ENCODE assay signal across 30 cellular contexts in the genomic region with DNA sequence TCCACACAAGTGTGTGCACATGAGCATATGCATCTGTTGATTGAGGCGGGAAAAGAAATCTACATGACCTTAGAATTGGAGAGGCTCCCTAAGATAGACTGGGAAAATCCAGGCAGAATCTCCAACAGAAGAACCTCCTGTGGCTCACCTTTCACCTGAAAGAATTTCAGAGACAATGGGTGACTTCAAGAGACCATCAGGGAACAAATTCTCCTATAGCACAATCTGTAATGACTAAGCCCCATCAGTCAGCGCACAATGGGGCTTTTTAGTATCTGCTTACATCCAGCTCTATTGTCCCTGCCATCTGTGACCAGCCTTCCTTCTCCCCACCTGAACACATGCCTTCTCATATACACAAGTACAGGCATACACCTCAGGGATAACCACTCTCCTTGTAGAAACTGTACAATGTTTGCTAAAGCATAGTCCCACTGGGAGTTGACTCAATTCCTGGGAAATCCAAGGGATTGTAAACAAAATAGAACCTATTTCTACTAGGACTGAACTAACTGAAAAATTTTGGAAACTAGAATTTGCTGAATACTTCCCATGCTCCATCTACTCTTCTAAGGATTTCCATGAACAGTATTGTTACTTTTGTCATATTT.
DNase-seq lines count a peak whose midpoint lies in the region; ATAC-seq and TF ChIP-seq lines count a peak whose summit lies in the region.
"Had no signal": no experiment of that assay in that cellular context is flagged by ENCODE, and none has a peak within 500 bp of the region (broad histone marks: within the 10 kb centered on the region; RNA-seq: fewer than 3 reads in every experiment).

No MANE protein-coding gene starts in this region.

- H3K4me2 ChIP-seq in IMR-90 (ENCODE audit: low read depth, low read length), result no peak overlapping the region
- H3K4me2 ChIP-seq: A549, KMS-11, PC-9 had no signal

- H3K9me1 ChIP-seq in IMR-90 (ENCODE audit: insufficient read depth, low read length), result no peaks in the 10 kb centered on the region

- no peak for TF ChIP-seq RAD21 in IMR-90 (IDR thresholded peaks at IDR 0.05; ENCODE audit: low read length)

- H3K36me3 ChIP-seq in IMR-90 (ENCODE audit: control insufficient read depth, insufficient read depth, low read length) (no peaks in the 10 kb centered on the region), endodermal cell (ENCODE audit: control insufficient read depth, insufficient read depth, low read length) (no peaks in the 10 kb centered on the region), iPS-20b (ENCODE audit: insufficient read depth, low read depth, low read length) (no peaks in the 10 kb centered on the region), transverse colon (no peaks in the 10 kb centered on the region)
- H3K36me3 ChIP-seq: cardiac muscle cell, colonic mucosa, lower lobe of right lung, upper lobe of right lung had no signal

- TF ChIP-seq EP300 in transverse colon (IDR thresholded peaks at IDR 0.05; ENCODE audit: low read depth), result no peak

- H3K79me1 ChIP-seq in IMR-90 (ENCODE audit: low read depth in 1 of 2, low read length in 2 of 2), result no peaks in the 10 kb centered on the region

- no peak overlapping the region for H3K18ac ChIP-seq in IMR-90 (ENCODE audit: low read depth, low read length)

- H3K56ac ChIP-seq in IMR-90 (ENCODE audit: extremely low read depth, insufficient read depth, low read length), result no peak overlapping the region

- H2BK15ac ChIP-seq in IMR-90 (ENCODE audit: low read depth, low read length), result no peak overlapping the region

- no peak overlapping the region for H3K4me3 Mint-ChIP-seq in endodermal cell
- H3K4me3 Mint-ChIP-seq: activated T-cell treated with anti-CD3 and anti-CD28 coated beads, Interleukin-2, amount 50 U/mL, for 72 hours; CD4-positive, alpha-beta T cell; natural killer cell treated with Interleukin-12 subunit alpha and Interleukin-12 subunit beta and Interleukin-15 and Interleukin-18, amount 100 ng/mL, for 72 hours; stimulated activated naive B cell treated with anti-CD40 and anti-IgM and Interleukin-4, amounts not matched to agents 10 μg/mL and 1 μg/mL and 100 μg/mL, for 72 hours had no signal

- H3K9ac ChIP-seq in IMR-90 (ENCODE audit: low read depth, low read length) (no peak overlapping the region), endodermal cell (ENCODE audit: extremely low read depth, low read length, poor library complexity, severe bottlenecking) (no peak overlapping the region), iPS-20b (ENCODE audit: low read depth, low read length) (peak overlapping the region; percentile 35; the same call in 1 of the 2 replicates)
- H3K9ac ChIP-seq: KMS-11 had no signal

- H4K5ac ChIP-seq in IMR-90 (ENCODE audit: low read depth, low read length), result no peak overlapping the region

- no peak overlapping the region for H2AK9ac ChIP-seq in IMR-90 (replicated peaks; ENCODE audit: low read depth, low read length, poor library complexity)

- H3K27ac ChIP-seq in IMR-90 (ENCODE audit: insufficient read depth, low read length) (no peak overlapping the region), endodermal cell (ENCODE audit: low read depth, low read length) (no peak overlapping the region), iPS-20b (ENCODE audit: low read length) (peak overlapping the region; percentile 58), transverse colon (no peak overlapping the region)
- H3K27ac ChIP-seq: A549, cardiac muscle cell, colonic mucosa, KMS-11, lower lobe of right lung, PC-9, SK-N-MC, upper lobe of right lung had no signal

- DNase-seq in ELF-1 (ENCODE audit: low read depth, low spot score) (peak; percentile 12), IMR-90 (no peak), endodermal cell (peak; percentile 71), putamen (ENCODE audit: low spot score) (no peak), transverse colon (no peak), ACHN (no peak)
- DNase-seq in stimulated activated CD4-positive, alpha-beta T cell treated with anti-CD3 and anti-CD28 coated beads, Interleukin-2, amount 100 ng/mL, for 24 hours, result no peak
- DNase-seq: activated CD4-positive, alpha-beta T cell treated with anti-CD3 and anti-CD28 coated beads, Interleukin-2, amount 50 U/mL, for 48 hours; activated T-cell treated with anti-CD3 and anti-CD28 coated beads, Interleukin-2, amount 50 U/mL, for 72 hours; CD4-positive, alpha-beta T cell; colonic mucosa; DND-41; effector CD4-positive, alpha-beta T cell; lower lobe of right lung; MV-4-11; NCI-H1436; NCI-H2107; NK-92 treated with Interleukin-12 subunit alpha and Interleukin-12 subunit beta, amount 100 ng/mL, for 24 hours; PC-9; stimulated activated CD4-positive, alpha-beta T cell treated with anti-CD3 and anti-CD28 coated beads, Interleukin-15, amount 100 ng/mL, for 24 hours; stimulated activated naive B cell treated with anti-CD40 and anti-IgM and Interleukin-4, amounts not matched to agents 10 μg/mL and 1 μg/mL and 100 μg/mL, for 72 hours; T-helper 2 cell; upper lobe of right lung had no signal

- no peaks in the 10 kb centered on the region for H3K27me3 ChIP-seq in IMR-90 (ENCODE audit: control insufficient read depth, insufficient read depth, low read length)
- no peaks in the 10 kb centered on the region for H3K27me3 ChIP-seq in endodermal cell (ENCODE audit: control insufficient read depth, insufficient read depth, low read length, poor library complexity, severe bottlenecking)
- no peaks in the 10 kb centered on the region for H3K27me3 ChIP-seq in iPS-20b (ENCODE audit: insufficient read depth, low read length)
- no peaks in the 10 kb centered on the region for H3K27me3 ChIP-seq in transverse colon
- H3K27me3 ChIP-seq: cardiac muscle cell, colonic mucosa, upper lobe of right lung had no signal

- TF ChIP-seq POLR2A in IMR-90 (IDR thresholded peaks at IDR 0.05; ENCODE audit: low read depth, low read length) (no peak), transverse colon (IDR thresholded peaks at IDR 0.05) (no peak)

- no peak for TF ChIP-seq CTCF in IMR-90 (conservative IDR thresholded peaks at IDR 0.05; ENCODE audit: low read depth, low read length)
- no peak for TF ChIP-seq CTCF in endodermal cell (conservative IDR thresholded peaks at IDR 0.05)
- no peak for TF ChIP-seq CTCF in transverse colon (IDR thresholded peaks at IDR 0.05)

- peak; percentile 32; the same call in 1 of the 2 replicates for ATAC-seq in IMR-90 (ENCODE audit: low read depth)
- ATAC-seq: A549; activated CD4-positive, CD25-positive, alpha-beta regulatory T cell treated with anti-CD3 and anti-CD28 coated beads, Interleukin-2, amount 50 U/mL, for 24 hours; activated T-cell treated with anti-CD3 and anti-CD28 coated beads, Interleukin-2, amount 50 U/mL, for 72 hours; lower lobe of right lung; natural killer cell treated with Interleukin-12 subunit alpha and Interleukin-12 subunit beta and Interleukin-15 and Interleukin-18, amount 100 ng/mL, for 72 hours; stimulated activated naive B cell treated with anti-CD40 and anti-IgM and Interleukin-4, amounts not matched to agents 10 μg/mL and 1 μg/mL and 100 μg/mL, for 72 hours; upper lobe of right lung had no signal

- BruUV-seq in IMR-90 (replicated peaks; lab: Mats Ljungman, UMichigan), result no TSS peak

- no peak overlapping the region for H2BK5ac ChIP-seq in IMR-90 (ENCODE audit: low read depth, low read length, poor library complexity, severe bottlenecking)

- POLR2A ChIA-PET in IMR-90 (lab: Charles Lee; ENCODE audit: unreplicated experiment), result no interaction called here

- no peak overlapping the region for H2AFZ ChIP-seq in IMR-90 (replicated peaks; ENCODE audit: low read length, poor library complexity)
- H2AFZ ChIP-seq: PC-9 had no signal

- H4K91ac ChIP-seq in IMR-90 (ENCODE audit: insufficient read depth, low read depth, low read length), result no peak overlapping the region

- no peaks in the 10 kb centered on the region for H3K9me3 Mint-ChIP-seq in endodermal cell
- H3K9me3 Mint-ChIP-seq: CD4-positive, alpha-beta T cell; stimulated activated naive B cell treated with anti-CD40 and anti-IgM and Interleukin-4, amounts not matched to agents 10 μg/mL and 1 μg/mL and 100 μg/mL, for 72 hours had no signal

- in situ Hi-C loops in IMR-90 (cut with MboI; ENCODE audit: low sequenced_read_pairs) (no loop called here), transverse colon (cut with MboI; ENCODE audit: low pct_ligation_motif_present in 1 of 4, low pct_unique_long_range_greater_than_20kb in 1 of 4, low sequenced_read_pairs in 3 of 4) (no loop called here), ACHN (cut with HindIII; ENCODE audit: low pct_ligation_motif_present, low pct_unique_long_range_greater_than_20kb, low sequenced_read_pairs) (no loop called here)

- no peak overlapping the region for H2BK120ac ChIP-seq in IMR-90 (ENCODE audit: low read depth, low read length)

- CTCF ChIA-PET in IMR-90 (lab: Yijun Ruan, JAX), result no interaction called here

- H3K27me3 Mint-ChIP-seq in endodermal cell (ENCODE audit: insufficient read depth), result no peaks in the 10 kb centered on the region
- H3K27me3 Mint-ChIP-seq: CD4-positive, alpha-beta T cell; stimulated activated naive B cell treated with anti-CD40 and anti-IgM and Interleukin-4, amounts not matched to agents 10 μg/mL and 1 μg/mL and 100 μg/mL, for 72 hours had no signal

- no peak overlapping the region for H3K27ac Mint-ChIP-seq in endodermal cell
- H3K27ac Mint-ChIP-seq: activated T-cell treated with anti-CD3 and anti-CD28 coated beads, Interleukin-2, amount 50 U/mL, for 72 hours; CD4-positive, alpha-beta T cell; natural killer cell treated with Interleukin-12 subunit alpha and Interleukin-12 subunit beta and Interleukin-15 and Interleukin-18, amount 100 ng/mL, for 72 hours; stimulated activated naive B cell treated with anti-CD40 and anti-IgM and Interleukin-4, amounts not matched to agents 10 μg/mL and 1 μg/mL and 100 μg/mL, for 72 hours had no signal

- no peaks in the 10 kb centered on the region for H3K4me1 ChIP-seq in IMR-90 (ENCODE audit: control insufficient read depth, insufficient read depth, low read length)
- H3K4me1 ChIP-seq in endodermal cell (ENCODE audit: control insufficient read depth, insufficient read depth, low read length), result no peaks in the 10 kb centered on the region
- peaks cover 27% of the 10 kb centered on the region; the same call in 1 of the 2 replicates for H3K4me1 ChIP-seq in iPS-20b (ENCODE audit: insufficient read depth, low read length)
- H3K4me1 ChIP-seq in transverse colon, result no peaks in the 10 kb centered on the region
- H3K4me1 ChIP-seq: A549, colonic mucosa, lower lobe of right lung, upper lobe of right lung had no signal

- dilution Hi-C loops in IMR-90 (cut with HindIII; ENCODE audit: low sequenced_read_pairs, unreplicated experiment), result no loop called here

- H3K36me3 Mint-ChIP-seq in endodermal cell (ENCODE audit: low read depth), result no peaks in the 10 kb centered on the region
- H3K36me3 Mint-ChIP-seq: natural killer cell treated with Interleukin-12 subunit alpha and Interleukin-12 subunit beta and Interleukin-15 and Interleukin-18, amount 100 ng/mL, for 72 hours; stimulated activated naive B cell treated with anti-CD40 and anti-IgM and Interleukin-4, amounts not matched to agents 10 μg/mL and 1 μg/mL and 100 μg/mL, for 72 hours had no signal

- no peak overlapping the region for H3K4me3 ChIP-seq in IMR-90 (ENCODE audit: insufficient read depth, low read depth, low read length)
- H3K4me3 ChIP-seq in endodermal cell (ENCODE audit: low read length), result no peak overlapping the region
- 0 out of 2 replicates have a peak overlapping the region, but pooled peaks have one; percentile 19 for H3K4me3 ChIP-seq in iPS-20b (ENCODE audit: low read length)
- H3K4me3 ChIP-seq in transverse colon, result no peak overlapping the region
- H3K4me3 ChIP-seq: A549, cardiac muscle cell, colonic mucosa, lower lobe of right lung, PC-9, SK-N-MC, upper lobe of right lung had no signal

- no peak overlapping the region for H4K8ac ChIP-seq in IMR-90 (ENCODE audit: low read depth in 2 of 2, low read length in 2 of 2)

- no peak overlapping the region for H2BK20ac ChIP-seq in IMR-90 (ENCODE audit: low read depth, low read length)

- H4K20me1 ChIP-seq in IMR-90 (ENCODE audit: insufficient read depth, low read length), result no peaks in the 10 kb centered on the region

- H2AK5ac ChIP-seq in IMR-90 (ENCODE audit: low read depth, low read length), result no peak overlapping the region

- H3K9me3 ChIP-seq in IMR-90 (ENCODE audit: control insufficient read depth, insufficient read depth, low read length), result no peaks in the 10 kb centered on the region
- no peaks in the 10 kb centered on the region for H3K9me3 ChIP-seq in endodermal cell (ENCODE audit: control insufficient read depth, low read length)
- H3K9me3 ChIP-seq in iPS-20b (ENCODE audit: insufficient read depth, low read depth, low read length), result no peaks in the 10 kb centered on the region
- no peaks in the 10 kb centered on the region for H3K9me3 ChIP-seq in transverse colon
- H3K9me3 ChIP-seq: A549, colonic mucosa, lower lobe of right lung, upper lobe of right lung had no signal

- WGBS in IMR-90 (ENCODE audit: extremely low coverage in 2 of 2, insufficient read length in 1 of 2), 2 experiments, result 100% methylated on average over 1 of the region's 2 CpGs; no CpG with 5 or more reads in 1 of the 2 experiments
- WGBS in endodermal cell (ENCODE audit: insufficient coverage in 1 of 2, insufficient read length in 1 of 2), 2 experiments, result 79 to 88% methylated on average over 1 to 2 of the region's 2 CpGs
- WGBS in transverse colon (ENCODE audit: low coverage in 1 of 2), 2 donors, result 95 to 100% methylated on average over 1 to 2 of the region's 2 CpGs

- H3K4ac ChIP-seq in IMR-90 (ENCODE audit: low read depth, low read length), result no peak overlapping the region

- H3K23ac ChIP-seq in IMR-90 (ENCODE audit: low read depth, low read length), result no peak overlapping the region

- intact Hi-C loops in IMR-90 (cut with micrococcal nuclease) (no loop called here), transverse colon (cut with DNase I; ENCODE audit: low total_unique reads) (no loop called here)

- no peak overlapping the region for H3K14ac ChIP-seq in IMR-90 (replicated peaks; ENCODE audit: low read depth, low read length)

- peaks cover 8% of the 10 kb centered on the region for H3K4me1 Mint-ChIP-seq in endodermal cell
- H3K4me1 Mint-ChIP-seq: stimulated activated naive B cell treated with anti-CD40 and anti-IgM and Interleukin-4, amounts not matched to agents 10 μg/mL and 1 μg/mL and 100 μg/mL, for 72 hours had no signal

Comparison
In these comparisons a context has a peak if more than half of its experiments do, and no peak if none do; other contexts are left out.
1. DNase-seq: peak in ELF-1 (single experiment) and endodermal cell (single experiment); none in IMR-90 (single experiment), putamen (single experiment), transverse colon (single experiment), stimulated activated CD4-positive, alpha-beta T cell treated with anti-CD3 and anti-CD28 coated beads, Interleukin-2, amount 100 ng/mL, for 24 hours (0 of 2) and ACHN (single experiment).